In genomic region chr2:64645014-64645418, GRCh38 we compare ENCODE assay signal across 8 cellular contexts. TPM values are rescaled to one million over a fixed set of nuclear protein-coding genes. Genes with fewer than 3 reads are reported as not detected.
DNase-seq lines count a peak whose midpoint lies in the region; ATAC-seq and TF ChIP-seq lines count a peak whose summit lies in the region.

No MANE protein-coding gene starts in this region.

- peak overlapping the region; percentile 89 for H3K4me2 ChIP-seq in mammary epithelial cell (ENCODE audit: insufficient read depth, low read depth, low read length)

- H3K4me3 ChIP-seq in Panc1 (ENCODE audit: low read depth in 2 of 2, low read length in 2 of 2) = peak overlapping the region; percentile 44 to 72
- H3K4me3 ChIP-seq in mammary epithelial cell (replicated peaks in 1 of 3; ENCODE audit: insufficient read depth in 1 of 3, low read depth in 2 of 3, low read length in 3 of 3) = peak overlapping the region; percentile 44 to 52 (median 48)

- DNase-seq in ELR (ENCODE audit: low read depth) (peak; percentile 78), KG1 (lab: John Stamatoyannopoulos, UW) (peak; percentile 33), Panc1 (ENCODE audit: low read depth, low spot score) (no peak), mammary epithelial cell (peak; percentile 73), kidney glomerular epithelial cell (lab: John Stamatoyannopoulos, UW) (peak; percentile 58)
- no peak for DNase-seq in stimulated activated effector memory CD8-positive, alpha-beta T cell treated with anti-CD3 and anti-CD28 coated beads, Interleukin-12 subunit alpha, Interleukin-12 subunit beta, amount 100 ng/mL, for 72 hours (ENCODE audit: low spot score in 2 of 2)

- H4K20me1 ChIP-seq in mammary epithelial cell (ENCODE audit: insufficient read depth, low read length) = no peaks in the 10 kb centered on the region

- peak overlapping the region; percentile 74 for H2AFZ ChIP-seq in mammary epithelial cell (ENCODE audit: low read depth, low read length)

- H3K79me2 ChIP-seq in mammary epithelial cell (ENCODE audit: insufficient read depth, low read length) = peaks cover 98% of the 10 kb centered on the region

- H3K4me1 Mint-ChIP-seq in stimulated activated effector memory CD8-positive, alpha-beta T cell treated with anti-CD3 and anti-CD28 coated beads, Interleukin-12 subunit alpha, Interleukin-12 subunit beta, amount 100 ng/mL, for 72 hours = peaks cover 40% of the 10 kb centered on the region

- peak overlapping the region; percentile 82 for H3K4me3 Mint-ChIP-seq in stimulated activated effector memory CD8-positive, alpha-beta T cell treated with anti-CD3 and anti-CD28 coated beads, Interleukin-12 subunit alpha, Interleukin-12 subunit beta, amount 100 ng/mL, for 72 hours

- H3K27ac ChIP-seq in Panc1 (ENCODE audit: low read length) (peak overlapping the region; percentile 98), mammary epithelial cell (ENCODE audit: insufficient read depth, low read depth, low read length) (peak overlapping the region; percentile 97)

- H3K9me3 Mint-ChIP-seq in stimulated activated effector memory CD8-positive, alpha-beta T cell treated with anti-CD3 and anti-CD28 coated beads, Interleukin-12 subunit alpha, Interleukin-12 subunit beta, amount 100 ng/mL, for 72 hours = no peaks in the 10 kb centered on the region

- H3K36me3 Mint-ChIP-seq in stimulated activated effector memory CD8-positive, alpha-beta T cell treated with anti-CD3 and anti-CD28 coated beads, Interleukin-12 subunit alpha, Interleukin-12 subunit beta, amount 100 ng/mL, for 72 hours = no peaks in the 10 kb centered on the region

- in situ Hi-C loops in Panc1 (cut with HindIII; ENCODE audit: low pct_unique_long_range_greater_than_20kb, low sequenced_read_pairs) (no loop called here), mammary epithelial cell (cut with MboI; ENCODE audit: low sequenced_read_pairs in 2 of 2) (loop anchor here in 1 of 2 donors (5.0 to 10.0 kb wide), 2 partner anchors 50 to 217 kb away; no protein-coding TSS in a partner anchor)

- POLR2A ChIA-PET in Panc1 (lab: Charles Lee) = interaction anchor here (0.7 to 1.0 kb wide), 3 partner anchors 8 to 153 kb away, joined by 3 to 5 read pairs (median 4); partner anchors contain the start of gene SERTAD2

- 0% methylated on average over 17 of the region's 17 CpGs for WGBS in mammary epithelial cell (ENCODE audit: low coverage, missing lambda C conversion rate)

- H3K4me1 ChIP-seq in Panc1 (ENCODE audit: control insufficient read depth, insufficient read depth, low read length) = peaks cover 78% of the 10 kb centered on the region
- H3K4me1 ChIP-seq in mammary epithelial cell (ENCODE audit: insufficient read depth, low read length) = peaks cover 70% of the 10 kb centered on the region

- dilution Hi-C loops in mammary epithelial cell (cut with HindIII; ENCODE audit: low sequenced_read_pairs) = no loop called here

- intact Hi-C loops in Panc1 (cut with micrococcal nuclease; ENCODE audit: unreplicated experiment) (loop anchor here (2.0 to 5.0 kb wide), 2 partner anchors 102 to 222 kb away; no protein-coding TSS in a partner anchor), mammary epithelial cell (cut with micrococcal nuclease) (loop anchor here (2.0 to 10.0 kb wide), 3 partner anchors 50 to 310 kb away; no protein-coding TSS in a partner anchor)

- ATAC-seq in Panc1 (peak; percentile 40), GM18517 (IDR thresholded peaks at IDR 0.05; ENCODE audit: unreplicated experiment) (no peak), GM21825 (IDR thresholded peaks at IDR 0.05; ENCODE audit: unreplicated experiment) (no peak)
- peak; percentile 55 for ATAC-seq in stimulated activated effector memory CD8-positive, alpha-beta T cell treated with anti-CD3 and anti-CD28 coated beads, Interleukin-12 subunit alpha, Interleukin-12 subunit beta, amount 100 ng/mL, for 72 hours

- H3K27ac Mint-ChIP-seq in stimulated activated effector memory CD8-positive, alpha-beta T cell treated with anti-CD3 and anti-CD28 coated beads, Interleukin-12 subunit alpha, Interleukin-12 subunit beta, amount 100 ng/mL, for 72 hours = peak overlapping the region; percentile 88

- peak overlapping the region; percentile 94 for H3K9ac ChIP-seq in mammary epithelial cell (ENCODE audit: insufficient read depth, low read length)

- CTCF ChIA-PET in Panc1 (lab: Charles Lee) = interaction anchor here (1.2 to 2.5 kb wide), 3 partner anchors 7 to 314 kb away, joined by 3 to 6 read pairs (median 3); no protein-coding TSS in a partner anchor
- CTCF ChIA-PET in mammary epithelial cell (lab: Charles Lee; ENCODE audit: low non-redundant PET) = interaction anchor here (0.5 to 0.7 kb wide), 5 partner anchors 9 to 334 kb away, joined by 3 to 15 read pairs (median 5); partner anchors contain the start of gene SERTAD2

- no peak for TF ChIP-seq CTCF in Panc1 (IDR thresholded peaks at IDR 0.05)
- TF ChIP-seq CTCF in mammary epithelial cell (conservative IDR thresholded peaks at IDR 0.05 in 1 of 2, IDR thresholded peaks at IDR 0.05 in 1 of 2; ENCODE audit: extremely low read depth in 1 of 2, insufficient read depth in 1 of 2, low read depth in 1 of 2, low read length in 2 of 2) = peak in 1 of 2 donors; percentile 15

- H3K36me3 ChIP-seq in Panc1 (ENCODE audit: control insufficient read depth, insufficient read depth, low read length) (no peaks in the 10 kb centered on the region), mammary epithelial cell (ENCODE audit: insufficient read depth, low read length) (no peaks in the 10 kb centered on the region)

- BruUV-seq in Panc1 (replicated peaks; lab: Mats Ljungman, UMichigan) = no TSS peak
- no TSS peak for BruUV-seq in mammary epithelial cell (replicated peaks; lab: Mats Ljungman, UMichigan)

- H3K27me3 ChIP-seq in Panc1 (ENCODE audit: control insufficient read depth, insufficient read depth, low read length) (no peaks in the 10 kb centered on the region), mammary epithelial cell (ENCODE audit: insufficient read depth, low read length) (no peaks in the 10 kb centered on the region)

- H3K9me3 ChIP-seq in Panc1 (ENCODE audit: control insufficient read depth, insufficient read depth, low read depth, low read length) (no peaks in the 10 kb centered on the region), mammary epithelial cell (replicated peaks; ENCODE audit: insufficient read depth, low read length) (no peaks in the 10 kb centered on the region)

RNA-seq across cellular contexts. Expression of gene SERTAD2, which starts 8.7 kb away (rescaled TPM):
- 24.3 TPM for total RNA-seq in Panc1 (2021; ENCODE audit: unreplicated experiment)
- polyA plus RNA-seq in Panc1 (2012; ENCODE audit: insufficient read length) = 16.4 TPM
- 10 to 100 TPM; 16.0 to 24.2 TPM for total RNA-seq in mammary epithelial cell
- 13.3 TPM for polyA plus RNA-seq in mammary epithelial cell
- 17.2 TPM for polyA minus RNA-seq in mammary epithelial cell

Comparison
In these comparisons a context has a peak if more than half of its experiments do, and no peak if none do; other contexts are left out.
1. DNase-seq: peak in ELR (single experiment), KG1 (single experiment), mammary epithelial cell (single experiment) and kidney glomerular epithelial cell (single experiment); none in Panc1 (single experiment) and stimulated activated effector memory CD8-positive, alpha-beta T cell treated with anti-CD3 and anti-CD28 coated beads, Interleukin-12 subunit alpha, Interleukin-12 subunit beta, amount 100 ng/mL, for 72 hours (0 of 2).
2. ATAC-seq: peak in Panc1 (single experiment) and stimulated activated effector memory CD8-positive, alpha-beta T cell treated with anti-CD3 and anti-CD28 coated beads, Interleukin-12 subunit alpha, Interleukin-12 subunit beta, amount 100 ng/mL, for 72 hours (single experiment); none in GM18517 (single experiment) and GM21825 (single experiment).